Comparison of ENCODE assay signal across 29 cellular contexts in the genomic region with DNA sequence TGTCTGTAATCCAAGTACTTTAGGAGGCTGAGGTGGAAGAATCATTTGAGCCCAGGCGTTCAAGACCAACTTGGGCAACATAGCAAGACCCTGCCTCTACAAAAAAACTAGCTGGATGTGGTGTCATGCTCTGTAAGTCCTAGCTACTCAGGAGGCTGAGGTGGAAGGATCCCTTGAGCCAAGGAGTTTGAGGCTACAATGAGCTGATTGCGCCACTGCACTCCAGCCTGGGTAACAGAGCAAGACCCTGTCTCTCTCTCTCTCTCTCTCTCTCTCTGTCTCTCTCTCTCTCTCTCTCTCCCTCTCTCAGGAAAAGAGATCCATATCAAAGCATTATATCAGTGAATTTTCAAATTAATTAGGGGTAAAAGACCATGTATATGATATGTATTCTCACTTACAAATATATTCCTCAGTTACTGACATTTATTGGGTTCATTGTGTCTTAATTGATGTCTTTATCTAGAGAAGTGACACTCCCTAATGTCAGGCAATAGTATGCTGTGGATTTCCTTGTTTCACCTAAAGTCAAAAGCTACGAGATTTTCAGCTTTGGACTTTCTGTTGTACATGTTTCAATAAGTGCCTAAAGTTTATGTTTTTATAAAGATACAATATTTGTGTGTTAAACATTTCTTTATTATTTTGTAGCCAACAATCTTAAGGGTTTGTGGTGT.
DNase-seq lines count a peak whose midpoint lies in the region; ATAC-seq and TF ChIP-seq lines count a peak whose summit lies in the region.
"Had no signal": no experiment of that assay in that cellular context is flagged by ENCODE, and none has a peak within 500 bp of the region (broad histone marks: within the 10 kb centered on the region; RNA-seq: fewer than 3 reads in every experiment).

No MANE protein-coding gene starts in this region.

- no peaks in the 10 kb centered on the region for H3K27me3 ChIP-seq in OCI-LY3 (ENCODE audit: low read depth, low read length)
- no peaks in the 10 kb centered on the region for H3K27me3 ChIP-seq in neural progenitor cell
- H3K27me3 ChIP-seq: body of pancreas, upper lobe of right lung had no signal

- no peaks in the 10 kb centered on the region for H3K9me3 ChIP-seq in OCI-LY3 (ENCODE audit: insufficient read depth, low read length)
- H3K9me3 ChIP-seq in neural progenitor cell (ENCODE audit: low read depth): no peaks in the 10 kb centered on the region
- H3K9me3 ChIP-seq: body of pancreas, Caco-2, left ventricle myocardium inferior, upper lobe of right lung had no signal

- H3F3A ChIP-seq in neural progenitor cell (ENCODE audit: low read depth): peaks cover 3% of the 10 kb centered on the region

- H3K4me2 ChIP-seq in OCI-LY3 (ENCODE audit: low read length): peak overlapping the region; percentile 1; the same call in 1 of the 2 replicates
- no peak overlapping the region for H3K4me2 ChIP-seq in neural progenitor cell
- H3K4me2 ChIP-seq: smooth muscle cell had no signal

- no peaks in the 10 kb centered on the region for H3K27me3 Mint-ChIP-seq in activated CD4-positive, alpha-beta T cell treated with anti-CD3 and anti-CD28 coated beads for 36 hours
- no peaks in the 10 kb centered on the region for H3K27me3 Mint-ChIP-seq in central memory CD8-positive, alpha-beta T cell
- H3K27me3 Mint-ChIP-seq in neural progenitor cell (ENCODE audit: insufficient read depth, low read depth): no peaks in the 10 kb centered on the region

- H3K36me3 Mint-ChIP-seq in activated CD4-positive, alpha-beta T cell treated with anti-CD3 and anti-CD28 coated beads for 36 hours (ENCODE audit: low read depth): peaks cover 33% of the 10 kb centered on the region
- H3K36me3 Mint-ChIP-seq in central memory CD8-positive, alpha-beta T cell (ENCODE audit: insufficient read depth): peaks cover 41% of the 10 kb centered on the region
- H3K36me3 Mint-ChIP-seq in neural progenitor cell: peaks cover 10% of the 10 kb centered on the region

- H3K4me1 ChIP-seq in OCI-LY3 (ENCODE audit: low read length) (peaks cover 38% of the 10 kb centered on the region), neural progenitor cell (no peaks in the 10 kb centered on the region)
- H3K4me1 ChIP-seq: Caco-2 had no signal

- peaks cover 20% of the 10 kb centered on the region for H3K36me3 ChIP-seq in OCI-LY3 (replicated peaks; ENCODE audit: low read depth, low read length)
- peaks cover 15% of the 10 kb centered on the region for H3K36me3 ChIP-seq in neural progenitor cell

- POLR2A ChIA-PET in activated CD4-positive, alpha-beta T cell treated with anti-CD3 and anti-CD28 coated beads for 36 hours (lab: Charles Lee): no interaction called here

- H3K27ac ChIP-seq in OCI-LY3 (ENCODE audit: low read length) (no peak overlapping the region), neural progenitor cell (peak overlapping the region; percentile 43)
- H3K27ac ChIP-seq: body of pancreas, GM23248, HL-60, left ventricle myocardium inferior, SK-N-MC, upper lobe of right lung, WERI-Rb-1 had no signal

- peaks cover 34% of the 10 kb centered on the region for H4K20me1 ChIP-seq in OCI-LY3 (ENCODE audit: insufficient read depth, low read length)
- peaks cover 82% of the 10 kb centered on the region for H4K20me1 ChIP-seq in neural progenitor cell (ENCODE audit: low read depth)

- TF ChIP-seq CTCF in OCI-LY3 (IDR thresholded peaks at IDR 0.05; ENCODE audit: low read depth, low read length) (no peak), neural progenitor cell (IDR thresholded peaks at IDR 0.05) (no peak)

- no peak for DNase-seq in activated CD4-positive, alpha-beta T cell treated with anti-CD3 and anti-CD28 coated beads for 36 hours
- no peak for DNase-seq in activated CD4-positive, alpha-beta T cell treated with anti-CD3 and anti-CD28 coated beads, Interleukin-2, amount 50 U/mL, for 48 hours
- DNase-seq in central memory CD8-positive, alpha-beta T cell (ENCODE audit: low spot score in 2 of 2): no peak
- DNase-seq in neural progenitor cell (ENCODE audit: low spot score) (no peak), T-helper 1 cell (no peak)
- no peak for DNase-seq in stimulated activated naive CD4-positive, alpha-beta T cell (lab: John Stamatoyannopoulos, UW)
- DNase-seq: 8988T; activated T-cell treated with anti-CD3 and anti-CD28 coated beads, Interleukin-2, amount 50 U/mL, for 1 hour; AML-193; body of pancreas; Caco-2; effector CD8-positive, alpha-beta T cell; erythroblast; foreskin fibroblast; GM23248; left ventricle myocardium inferior; midbrain; NCI-H1105 treated with DMSO at 0.1 percent for 48 hours; NCI-H2081 treated with DMSO at 0.1 percent for 48 hours; NCI-H446 treated with DMSO at 0.1 percent for 48 hours; stimulated activated CD4-positive, alpha-beta T cell treated with anti-CD3 and anti-CD28 coated beads, Interleukin-2, amount 100 ng/mL, for 48 hours; upper lobe of right lung; WERI-Rb-1 had no signal

- H2AFZ ChIP-seq in OCI-LY3 (ENCODE audit: low read depth, low read length): no peak overlapping the region
- H2AFZ ChIP-seq in neural progenitor cell (replicated peaks): no peak overlapping the region
- H2AFZ ChIP-seq: GM23248 had no signal

- H3K9ac ChIP-seq in OCI-LY3 (ENCODE audit: low read length) (no peak overlapping the region), neural progenitor cell (no peak overlapping the region)
- H3K9ac ChIP-seq: GM23248 had no signal

- no peaks in the 10 kb centered on the region for H3K9me3 Mint-ChIP-seq in activated CD4-positive, alpha-beta T cell treated with anti-CD3 and anti-CD28 coated beads for 36 hours (ENCODE audit: low read depth)
- H3K9me3 Mint-ChIP-seq in central memory CD8-positive, alpha-beta T cell: no peaks in the 10 kb centered on the region
- no peaks in the 10 kb centered on the region for H3K9me3 Mint-ChIP-seq in neural progenitor cell

- H3K4me3 ChIP-seq in OCI-LY3 (ENCODE audit: low read length) (no peak overlapping the region), neural progenitor cell (no peak overlapping the region)
- H3K4me3 ChIP-seq: body of pancreas, GM23248, left ventricle myocardium inferior, SK-N-MC, smooth muscle cell, upper lobe of right lung had no signal

- peaks cover 7% of the 10 kb centered on the region for H3K79me2 ChIP-seq in OCI-LY3 (ENCODE audit: low read length)
- H3K79me2 ChIP-seq in neural progenitor cell (ENCODE audit: low read depth): peaks cover 43% of the 10 kb centered on the region

- CTCF ChIA-PET in activated CD4-positive, alpha-beta T cell treated with anti-CD3 and anti-CD28 coated beads for 36 hours (lab: Charles Lee): interaction anchor here (0.7 to 5.5 kb wide), 4 partner anchors 18 to 137 kb away, joined by 3 to 52 read pairs (median 5); no protein-coding TSS in a partner anchor

- peak overlapping the region; percentile 68 for H3K27ac Mint-ChIP-seq in activated CD4-positive, alpha-beta T cell treated with anti-CD3 and anti-CD28 coated beads for 36 hours
- peak overlapping the region; percentile 7 for H3K27ac Mint-ChIP-seq in central memory CD8-positive, alpha-beta T cell (ENCODE audit: low read depth)
- no peak overlapping the region for H3K27ac Mint-ChIP-seq in neural progenitor cell

- ATAC-seq in activated CD4-positive, alpha-beta T cell treated with anti-CD3 and anti-CD28 coated beads for 36 hours: no peak
- ATAC-seq in central memory CD8-positive, alpha-beta T cell (replicated peaks; ENCODE audit: extremely low read depth, poor library complexity, severe bottlenecking): no peak
- ATAC-seq in GM18498 (IDR thresholded peaks at IDR 0.05; ENCODE audit: unreplicated experiment): no peak
- ATAC-seq: body of pancreas, HepG2, upper lobe of right lung had no signal

- intact Hi-C loops in activated CD4-positive, alpha-beta T cell treated with anti-CD3 and anti-CD28 coated beads for 36 hours (cut with DNase I, micrococcal nuclease): loop anchor here (5.0 to 10.0 kb wide), 4 partner anchors 91 to 528 kb away; partner anchors contain the start of gene RBM33 (in 1 of the 2)

- H3K4me3 Mint-ChIP-seq in activated CD4-positive, alpha-beta T cell treated with anti-CD3 and anti-CD28 coated beads for 36 hours: no peak overlapping the region
- H3K4me3 Mint-ChIP-seq in central memory CD8-positive, alpha-beta T cell: no peak overlapping the region
- H3K4me3 Mint-ChIP-seq in neural progenitor cell: no peak overlapping the region

- H3K4me1 Mint-ChIP-seq in activated CD4-positive, alpha-beta T cell treated with anti-CD3 and anti-CD28 coated beads for 36 hours: peaks cover 74% of the 10 kb centered on the region
- peaks cover 55% of the 10 kb centered on the region for H3K4me1 Mint-ChIP-seq in central memory CD8-positive, alpha-beta T cell
- H3K4me1 Mint-ChIP-seq in neural progenitor cell: peaks cover 4% of the 10 kb centered on the region
